26 cellular contexts compared by ENCODE assay signal in genomic region chr2:191325651-191326365, GRCh38.
DNase-seq lines count a peak whose midpoint lies in the region; FAIRE-seq and TF ChIP-seq lines count a peak whose summit lies in the region.
"Had no signal": no experiment of that assay in that cellular context is flagged by ENCODE, and none has a peak within 500 bp of the region (broad histone marks: within the 10 kb centered on the region; RNA-seq: fewer than 3 reads in every experiment).

No MANE protein-coding gene starts in this region.

- H4K5ac ChIP-seq in H1 (ENCODE audit: insufficient read length, low read depth, low read length) = no peak overlapping the region

- 93% methylated on average over 9 of the region's 9 CpGs; no CpG with 5 or more reads in 1 of the 2 experiments for WGBS in H1 (ENCODE audit: extremely low coverage in 1 of 2, insufficient coverage in 1 of 2, insufficient read length in 1 of 2, insufficient replicate concordance in 2 of 2, low coverage in 1 of 2, low lambda C conversion rate in 2 of 2, missing lambda C conversion rate in 1 of 2), 2 experiments

- POLR2A ChIA-PET in H1 (lab: Charles Lee; ENCODE audit: partially characterized antibody) = no interaction called here

- no peak for TF ChIP-seq POLR2A in H1 (IDR thresholded peaks at IDR 0.05; ENCODE audit: control extremely low read depth in 1 of 2, low read depth in 2 of 2, low read length in 2 of 2)

- no peak overlapping the region for H2BK120ac ChIP-seq in H1 (replicated peaks; ENCODE audit: low read depth, low read length)

- no peak overlapping the region for H3K56ac ChIP-seq in H1 (replicated peaks; ENCODE audit: insufficient read length, low read depth, low read length)

- FAIRE-seq in H1 (lab: Jason Lieb, UNC) = peak; percentile 7
- FAIRE-seq: GM12891, H54, HepG2 had no signal

- no peak overlapping the region for H2BK12ac ChIP-seq in H1 (ENCODE audit: low read depth, low read length)

- peaks cover 1 to 12% (median 6%) of the 10 kb centered on the region in 4 experiments; a peak in 4 of 7 replicates for H3K4me1 ChIP-seq in H1 (replicated peaks in 1 of 4; ENCODE audit: control insufficient read depth in 3 of 4, insufficient read depth in 4 of 4, low read length in 3 of 4)

- no peak overlapping the region for H3K4ac ChIP-seq in H1 (replicated peaks; ENCODE audit: insufficient read length, low read depth, low read length)

- no peak overlapping the region for H4K8ac ChIP-seq in H1 (ENCODE audit: extremely low read depth, insufficient read depth, low read length)

- TF ChIP-seq RAD21 in H1 (IDR thresholded peaks at IDR 0.05 in 1 of 2, conservative IDR thresholded peaks at IDR 0.05 in 1 of 2; ENCODE audit: low read depth in 2 of 2, low read length in 2 of 2) = no peak

- no peaks in the 10 kb centered on the region; a peak in 1 of 4 replicates for H3K9me3 ChIP-seq in H1 (ENCODE audit: insufficient read depth in 2 of 2, low read depth in 1 of 2, low read length in 1 of 2)
- H3K9me3 ChIP-seq: BE2C had no signal

- H2BK20ac ChIP-seq in H1 (ENCODE audit: low read length) = no peak overlapping the region

- H4K91ac ChIP-seq in H1 (replicated peaks; ENCODE audit: insufficient read length, low read length) = no peak overlapping the region

- no peak overlapping the region for H2BK15ac ChIP-seq in H1 (ENCODE audit: low read length)

- no peak for TF ChIP-seq CTCF in H1 (IDR thresholded peaks at IDR 0.05; ENCODE audit: control extremely low read depth in 1 of 3, insufficient read depth in 1 of 3, low read depth in 1 of 3, low read length in 3 of 3)

- no peak overlapping the region for H3K4me3 ChIP-seq in H1 (ENCODE audit: extremely low read depth in 1 of 4, insufficient read depth in 2 of 4, low read depth in 3 of 4, low read length in 4 of 4)

- peaks cover 0 to 51% of the 10 kb centered on the region in 2 experiments; a peak in 3 of 4 replicates for H3K79me2 ChIP-seq in H1 (ENCODE audit: control insufficient read depth in 1 of 2, insufficient read depth in 2 of 2, low read length in 2 of 2)

- DNase-seq in NOMO-1 treated with DMSO at 0.1 percent for 48 hours (lab: John Stamatoyannopoulos, UW; ENCODE audit: unreplicated experiment) (peak; percentile 55), NOMO-1 treated with dmso at 0.1 percent for 144 hours (lab: John Stamatoyannopoulos, UW; ENCODE audit: unreplicated experiment) (no peak), H1 (ENCODE audit: low read depth in 1 of 2, low spot score in 2 of 2) (no peak), myocyte (ENCODE audit: low read depth) (peak; percentile 50), NCI-H1694 treated with DMSO at 0.1 percent for 48 hours (lab: John Stamatoyannopoulos, UW) (no peak), D341Med (ENCODE audit: low spot score) (no peak)
- no peak for DNase-seq in activated CD8-positive, alpha-beta memory T cell treated with anti-CD3 and anti-CD28 coated beads, Interleukin-2, amount 50 U/mL, for 4 hours
- DNase-seq: BE2C; CD8-positive, alpha-beta memory T cell; DMS79 treated with DMSO at 0.1 percent for 48 hours; GF-D8; Karpas-422; NCI-H1092 treated with DMSO at 0.1 percent for 48 hours; NCI-H1436 treated with DMSO at 0.1 percent for 48 hours; NCI-H1930; NCI-H2107; NCI-H446 treated with DMSO at 0.1 percent for 48 hours; NCI-H526; NCI-H82; NK-92 treated with Interleukin-12 subunit alpha and Interleukin-12 subunit beta, amount 100 ng/mL, for 24 hours; SHP77 had no signal

- H3K27ac ChIP-seq in H1 (ENCODE audit: low read depth, low read length) = no peak overlapping the region
- H3K27ac ChIP-seq: 22Rv1, RWPE1 had no signal

- H2AFZ ChIP-seq in H1 (ENCODE audit: low read length) = no peak overlapping the region

- H4K20me1 ChIP-seq in H1 (replicated peaks in 1 of 2; ENCODE audit: control insufficient read depth in 1 of 2, insufficient read depth in 2 of 2, low read length in 2 of 2) = no peaks in the 10 kb centered on the region

- no peak overlapping the region for H3K18ac ChIP-seq in H1 (ENCODE audit: extremely low read depth, low read length)

- H3K4me2 ChIP-seq in H1 (ENCODE audit: insufficient read depth in 1 of 2, low read depth in 2 of 2, low read length in 2 of 2) = no peak overlapping the region

- no peak overlapping the region for H2BK5ac ChIP-seq in H1 (ENCODE audit: low read depth, low read length)

- H2AK5ac ChIP-seq in H1 (ENCODE audit: low read depth, low read length) = no peak overlapping the region

- H3K36me3 ChIP-seq in H1 (ENCODE audit: control insufficient read depth in 2 of 4, insufficient read depth in 4 of 4, low read length in 3 of 4) = peaks cover 0 to 12% (median 5%) of the 10 kb centered on the region in 4 experiments; a peak in 3 of 8 replicates

- no peaks in the 10 kb centered on the region for H3K27me3 ChIP-seq in H1 (replicated peaks in 1 of 4; ENCODE audit: control insufficient read depth in 3 of 4, extremely low read depth in 1 of 4, insufficient read depth in 3 of 4, low read length in 3 of 4)
- H3K27me3 ChIP-seq: BE2C had no signal

- H3K23ac ChIP-seq in H1 (ENCODE audit: insufficient read length) = no peak overlapping the region

- H3K23me2 ChIP-seq in H1 (ENCODE audit: low read depth, low read length) = no peaks in the 10 kb centered on the region

- CTCF ChIA-PET in H1 (lab: Charles Lee; ENCODE audit: partially characterized antibody) = no interaction called here

- TF ChIP-seq EP300 in H1 (IDR thresholded peaks at IDR 0.05; ENCODE audit: borderline replicate concordance in 1 of 2, low read depth in 2 of 2, low read length in 2 of 2) = no peak

- no peak overlapping the region for H3K14ac ChIP-seq in H1 (ENCODE audit: insufficient read length)

- H3K79me1 ChIP-seq in H1 (ENCODE audit: low read depth, low read length) = peaks cover 3% of the 10 kb centered on the region; the same call in 1 of the 2 replicates

- H3K9ac ChIP-seq in H1 (replicated peaks in 1 of 4; ENCODE audit: extremely low read depth in 1 of 4, low read depth in 3 of 4, low read length in 3 of 4) = no peak overlapping the region

TF ChIP-seq in H1, 55 proteins besides CTCF, POLR2A, EP300 and RAD21 (continues in another document):
- TF ChIP-seq FOSL1 (IDR thresholded peaks at IDR 0.05; ENCODE audit: insufficient read depth, low read depth, low read length) = no peak

Comparison
In these comparisons a context has a peak if more than half of its experiments do, and no peak if none do; other contexts are left out.
1. DNase-seq: peak in NOMO-1 treated with DMSO at 0.1 percent for 48 hours (single experiment) and myocyte (single experiment); none in NOMO-1 treated with dmso at 0.1 percent for 144 hours (single experiment), H1 (0 of 2), NCI-H1694 treated with DMSO at 0.1 percent for 48 hours (single experiment), D341Med (single experiment) and activated CD8-positive, alpha-beta memory T cell treated with anti-CD3 and anti-CD28 coated beads, Interleukin-2, amount 50 U/mL, for 4 hours (single experiment).